12 cellular contexts compared by ENCODE assay signal in genomic region chr2:212711851-212712250, GRCh38.
DNase-seq lines count a peak whose midpoint lies in the region; ATAC-seq and TF ChIP-seq lines count a peak whose summit lies in the region.
"Had no signal": no experiment of that assay in that cellular context is flagged by ENCODE, and none has a peak within 500 bp of the region (broad histone marks: within the 10 kb centered on the region; RNA-seq: fewer than 3 reads in every experiment).

No MANE protein-coding gene starts in this region.

- H3K27me3 ChIP-seq in BJ (ENCODE audit: control insufficient read depth, insufficient read depth, low read length) = no peaks in the 10 kb centered on the region
- no peaks in the 10 kb centered on the region for H3K27me3 ChIP-seq in MG63
- H3K27me3 ChIP-seq in neuron (ENCODE audit: insufficient read depth, low read length) = no peaks in the 10 kb centered on the region
- H3K27me3 ChIP-seq in psoas muscle (ENCODE audit: insufficient read depth in 3 of 3, low read length in 2 of 3) = no peaks in the 10 kb centered on the region
- H3K27me3 ChIP-seq: esophagus muscularis mucosa had no signal

- H3K36me3 ChIP-seq in BJ (ENCODE audit: control insufficient read depth, insufficient read depth, low read length) (no peaks in the 10 kb centered on the region), MG63 (no peaks in the 10 kb centered on the region), neuron (ENCODE audit: insufficient read depth, low read length) (no peaks in the 10 kb centered on the region), psoas muscle (ENCODE audit: insufficient read depth in 1 of 2, low read depth in 1 of 2) (no peaks in the 10 kb centered on the region)
- H3K36me3 ChIP-seq: esophagus muscularis mucosa had no signal

- H3K4me3 ChIP-seq in BJ (ENCODE audit: low read depth, low read length) (no peak overlapping the region), MG63 (no peak overlapping the region), neuron (ENCODE audit: low read length) (no peak overlapping the region), psoas muscle (no peak overlapping the region)
- H3K4me3 ChIP-seq: esophagus muscularis mucosa, GM12878 had no signal

- no peaks in the 10 kb centered on the region for H3K9me3 Mint-ChIP-seq in endothelial cell (ENCODE audit: unreplicated experiment)
- H3K9me3 Mint-ChIP-seq in activated CD4-positive, alpha-beta memory T cell treated with anti-CD3 and anti-CD28 coated beads, Interleukin-2, amount 10 ng/mL, durations not matched to agents 7 days and 5 days = no peaks in the 10 kb centered on the region

- no peaks in the 10 kb centered on the region for H3K4me1 Mint-ChIP-seq in endothelial cell (ENCODE audit: unreplicated experiment)
- H3K4me1 Mint-ChIP-seq in activated CD4-positive, alpha-beta memory T cell treated with anti-CD3 and anti-CD28 coated beads, Interleukin-2, amount 10 ng/mL, durations not matched to agents 7 days and 5 days = no peaks in the 10 kb centered on the region

- H3K27ac Mint-ChIP-seq in endothelial cell (ENCODE audit: unreplicated experiment) = no peak overlapping the region
- no peak overlapping the region for H3K27ac Mint-ChIP-seq in activated CD4-positive, alpha-beta memory T cell treated with anti-CD3 and anti-CD28 coated beads, Interleukin-2, amount 10 ng/mL, durations not matched to agents 7 days and 5 days

- no peaks in the 10 kb centered on the region for H3K36me3 Mint-ChIP-seq in endothelial cell (ENCODE audit: low read depth, unreplicated experiment)
- H3K36me3 Mint-ChIP-seq in activated CD4-positive, alpha-beta memory T cell treated with anti-CD3 and anti-CD28 coated beads, Interleukin-2, amount 10 ng/mL, durations not matched to agents 7 days and 5 days (ENCODE audit: low read depth) = no peaks in the 10 kb centered on the region

- POLR2A ChIA-PET in BJ (lab: Charles Lee) = no interaction called here
- POLR2A ChIA-PET in activated CD4-positive, alpha-beta memory T cell treated with anti-CD3 and anti-CD28 coated beads, Interleukin-2, amount 10 ng/mL, durations not matched to agents 7 days and 5 days (lab: Charles Lee) = no interaction called here

- ATAC-seq in left lobe of liver (no peak), psoas muscle (no peak)

- CTCF ChIA-PET in BJ (lab: Yijun Ruan, JAX) = interaction anchor here (1.4 kb wide), 1 partner anchor 25 kb away, joined by 3 read pairs; no protein-coding TSS in a partner anchor
- CTCF ChIA-PET in activated CD4-positive, alpha-beta memory T cell treated with anti-CD3 and anti-CD28 coated beads, Interleukin-2, amount 10 ng/mL, durations not matched to agents 7 days and 5 days (lab: Charles Lee) = no interaction called here

- H3K4me1 ChIP-seq in neuron (ENCODE audit: insufficient read depth, low read length) (peaks cover 50% of the 10 kb centered on the region), psoas muscle (no peaks in the 10 kb centered on the region)

- no peak for TF ChIP-seq CTCF in BJ (IDR thresholded peaks at IDR 0.05; ENCODE audit: insufficient read depth, low read depth, low read length)
- no peak for TF ChIP-seq CTCF in psoas muscle (IDR thresholded peaks at IDR 0.05)
- no peak for TF ChIP-seq CTCF in endothelial cell (IDR thresholded peaks at IDR 0.05; ENCODE audit: unreplicated experiment)

- no peak overlapping the region for H3K27ac ChIP-seq in psoas muscle

- no peak overlapping the region for H3K4me3 Mint-ChIP-seq in endothelial cell (ENCODE audit: unreplicated experiment)
- H3K4me3 Mint-ChIP-seq in activated CD4-positive, alpha-beta memory T cell treated with anti-CD3 and anti-CD28 coated beads, Interleukin-2, amount 10 ng/mL, durations not matched to agents 7 days and 5 days = no peak overlapping the region

- DNase-seq in BJ (ENCODE audit: low read depth) = peak; percentile 80
- DNase-seq in MG63 = peak; percentile 67
- peak; percentile 85 for DNase-seq in dedifferentiated amniotic fluid mesenchymal stem cell (ENCODE audit: extremely low spot score)
- no peak for DNase-seq in left lobe of liver (ENCODE audit: low spot score)
- no peak for DNase-seq in psoas muscle
- no peak for DNase-seq in endothelial cell (ENCODE audit: low spot score)
- no peak for DNase-seq in activated CD4-positive, alpha-beta memory T cell treated with anti-CD3 and anti-CD28 coated beads, Interleukin-2, amount 10 ng/mL, durations not matched to agents 7 days and 5 days
- DNase-seq: aorta, T1000 had no signal

- H3K9me3 ChIP-seq in MG63 = no peaks in the 10 kb centered on the region
- no peaks in the 10 kb centered on the region for H3K9me3 ChIP-seq in neuron (ENCODE audit: low read length)
- H3K9me3 ChIP-seq in psoas muscle = no peaks in the 10 kb centered on the region
- H3K9me3 ChIP-seq: esophagus muscularis mucosa had no signal

- intact Hi-C loops in psoas muscle (cut with DNase I) = no loop called here

- no peaks in the 10 kb centered on the region for H3K27me3 Mint-ChIP-seq in endothelial cell (ENCODE audit: unreplicated experiment)
- no peaks in the 10 kb centered on the region for H3K27me3 Mint-ChIP-seq in activated CD4-positive, alpha-beta memory T cell treated with anti-CD3 and anti-CD28 coated beads, Interleukin-2, amount 10 ng/mL, durations not matched to agents 7 days and 5 days

- peak overlapping the region; percentile 32 for H2AFZ ChIP-seq in neuron (ENCODE audit: low read depth, low read length)

- 44 to 60% (median 49%) methylated on average over 3 of the region's 3 CpGs for WGBS in psoas muscle, 3 donors

Comparison
In these comparisons a context has a peak if more than half of its experiments do, and no peak if none do; other contexts are left out.
1. DNase-seq: peak in BJ (single experiment), MG63 (single experiment) and dedifferentiated amniotic fluid mesenchymal stem cell (single experiment); none in left lobe of liver (single experiment), psoas muscle (0 of 2), endothelial cell (single experiment) and activated CD4-positive, alpha-beta memory T cell treated with anti-CD3 and anti-CD28 coated beads, Interleukin-2, amount 10 ng/mL, durations not matched to agents 7 days and 5 days (single experiment).